Comparison of ENCODE assay signal across 8 cellular contexts in genomic region chr4:56909083-56909981, GRCh38. TPM values are rescaled to one million over a fixed set of nuclear protein-coding genes. Genes with fewer than 3 reads are reported as not detected.
DNase-seq lines count a peak whose midpoint lies in the region; ATAC-seq and TF ChIP-seq lines count a peak whose summit lies in the region.

No MANE protein-coding gene starts in this region.

- H3K36me3 ChIP-seq in esophagus muscularis mucosa (peaks cover 0 to 18% (median 0%) of the 10 kb centered on the region in 4 donors), mucosa of stomach (ENCODE audit: control insufficient read depth, insufficient read depth, low read length) (no peaks in the 10 kb centered on the region), testis (ENCODE audit: low read depth, missing control alignments) (no peaks in the 10 kb centered on the region)

- no peaks in the 10 kb centered on the region for H3K27me3 ChIP-seq in esophagus muscularis mucosa
- no peaks in the 10 kb centered on the region for H3K27me3 ChIP-seq in mucosa of stomach (ENCODE audit: control insufficient read depth, insufficient read depth, low read length)
- H3K27me3 ChIP-seq in testis, result no peaks in the 10 kb centered on the region

- TF ChIP-seq CTCF in esophagus muscularis mucosa (IDR thresholded peaks at IDR 0.05) (no peak), testis (IDR thresholded peaks at IDR 0.05) (no peak)

- H3K4me1 ChIP-seq in esophagus muscularis mucosa, result peaks cover 37 to 58% (median 56%) of the 10 kb centered on the region in 4 donors
- peaks cover 14% of the 10 kb centered on the region for H3K4me1 ChIP-seq in mucosa of stomach (ENCODE audit: control insufficient read depth, insufficient read depth, low read length)
- peaks cover 25% of the 10 kb centered on the region for H3K4me1 ChIP-seq in testis

- peak overlapping the region; percentile 99 for H3K4me3 Mint-ChIP-seq in activated CD8-positive, alpha-beta T cell treated with anti-CD3 and anti-CD28 coated beads, Interleukin-2, amount 10 ng/mL, durations not matched to agents 7 days and 5 days

- POLR2A ChIA-PET in activated CD8-positive, alpha-beta T cell treated with anti-CD3 and anti-CD28 coated beads, Interleukin-2, amount 10 ng/mL, durations not matched to agents 7 days and 5 days (lab: Charles Lee), result interaction anchor here (0.6 to 5.3 kb wide), 5 partner anchors 10 to 473 kb away, joined by 3 to 90 read pairs (median 4); partner anchors contain the start of genes NOA1, PAICS, POLR2B and PPAT

- peaks cover 8% of the 10 kb centered on the region for H3K27me3 Mint-ChIP-seq in activated CD8-positive, alpha-beta T cell treated with anti-CD3 and anti-CD28 coated beads, Interleukin-2, amount 10 ng/mL, durations not matched to agents 7 days and 5 days (ENCODE audit: low read depth)

- H3K9me3 Mint-ChIP-seq in activated CD8-positive, alpha-beta T cell treated with anti-CD3 and anti-CD28 coated beads, Interleukin-2, amount 10 ng/mL, durations not matched to agents 7 days and 5 days (ENCODE audit: insufficient read depth), result no peaks in the 10 kb centered on the region

- H3K27ac Mint-ChIP-seq in activated CD8-positive, alpha-beta T cell treated with anti-CD3 and anti-CD28 coated beads, Interleukin-2, amount 10 ng/mL, durations not matched to agents 7 days and 5 days, result peak overlapping the region; percentile 97

- CTCF ChIA-PET in activated CD8-positive, alpha-beta T cell treated with anti-CD3 and anti-CD28 coated beads, Interleukin-2, amount 10 ng/mL, durations not matched to agents 7 days and 5 days (lab: Charles Lee), result interaction anchor here (0.7 to 2.3 kb wide), 7 partner anchors 9 to 522 kb away, joined by 3 to 25 read pairs (median 4); partner anchors contain the start of genes AASDH, NOA1 and POLR2B

- under 1% methylated on average over 34 of the region's 41 CpGs for WGBS in esophagus muscularis mucosa
- WGBS in testis, 2 donors, result 1 to 3% methylated on average over 29 to 41 of the region's 41 CpGs

- TF ChIP-seq POLR2A in esophagus muscularis mucosa (IDR thresholded peaks at IDR 0.05; ENCODE audit: low read depth), result no peak
- TF ChIP-seq POLR2A in testis (IDR thresholded peaks at IDR 0.05), result no peak

- H3K9me3 ChIP-seq in esophagus muscularis mucosa (no peaks in the 10 kb centered on the region), mucosa of stomach (ENCODE audit: control insufficient read depth, low read length) (no peaks in the 10 kb centered on the region), testis (no peaks in the 10 kb centered on the region)

- no peak for TF ChIP-seq EP300 in esophagus muscularis mucosa (IDR thresholded peaks at IDR 0.05)

- H3K9ac ChIP-seq in mucosa of stomach (ENCODE audit: low read length), result peak overlapping the region; percentile 85

- H3K4me3 ChIP-seq in esophagus muscularis mucosa (peak overlapping the region; percentile 88 to 98 (median 94)), mucosa of stomach (ENCODE audit: low read length) (peak overlapping the region; percentile 57), testis (peak overlapping the region; percentile 96 to 98)

- H3K27ac ChIP-seq in esophagus muscularis mucosa (replicated peaks in 1 of 4), result peak overlapping the region; percentile 93 to 97 (median 94)
- peak overlapping the region; percentile 95 to 96 for H3K27ac ChIP-seq in testis

- ATAC-seq in HG02642 (IDR thresholded peaks at IDR 0.05; ENCODE audit: poor library complexity, unreplicated experiment), result peak; percentile 34
- ATAC-seq in activated CD8-positive, alpha-beta T cell treated with anti-CD3 and anti-CD28 coated beads, Interleukin-2, amount 10 ng/mL, durations not matched to agents 7 days and 5 days, result peak; percentile 50

- peaks cover 27% of the 10 kb centered on the region for H3K36me3 Mint-ChIP-seq in activated CD8-positive, alpha-beta T cell treated with anti-CD3 and anti-CD28 coated beads, Interleukin-2, amount 10 ng/mL, durations not matched to agents 7 days and 5 days (ENCODE audit: low read depth)

- intact Hi-C loops in esophagus muscularis mucosa (cut with DNase I), result loop anchor here (2.0 kb wide), 1 partner anchor 67 kb away; the partner anchor contains the start of gene NOA1
- intact Hi-C loops in testis (cut with DNase I; ENCODE audit: low total_unique reads), result loop anchor here (5.0 kb wide), 1 partner anchor 68 kb away; the partner anchor contains the start of genes NOA1 and POLR2B

- H3K4me1 Mint-ChIP-seq in activated CD8-positive, alpha-beta T cell treated with anti-CD3 and anti-CD28 coated beads, Interleukin-2, amount 10 ng/mL, durations not matched to agents 7 days and 5 days (ENCODE audit: low read depth), result peaks cover 43% of the 10 kb centered on the region

- peak; percentile 27 to 43 (median 38) for DNase-seq in stimulated activated CD4-positive, alpha-beta T cell treated with anti-CD3 and anti-CD28 coated beads, Interleukin-12 subunit alpha, Interleukin-12 subunit beta, amount 100 ng/mL, for 48 hours (ENCODE audit: low read depth in 2 of 3, low spot score in 1 of 3)
- no peak for DNase-seq in stimulated activated CD4-positive, alpha-beta T cell treated with anti-CD3 and anti-CD28 coated beads, Interleukin-4, amount 100 ng/mL, for 1 hour
- DNase-seq in NAMALWA (ENCODE audit: low spot score) (peak; percentile 81), esophagus muscularis mucosa (ENCODE audit: extremely low spot score) (no peak), testis (peak; percentile 62)
- peak; percentile 69 for DNase-seq in activated CD8-positive, alpha-beta T cell treated with anti-CD3 and anti-CD28 coated beads, Interleukin-2, amount 10 ng/mL, durations not matched to agents 7 days and 5 days

RNA-seq across cellular contexts. Expression of gene REST, which starts 1.6 kb away (rescaled TPM):
- 10 to 100 TPM; 45.1 to 46.1 TPM for total RNA-seq in activated CD8-positive, alpha-beta T cell treated with anti-CD3 and anti-CD28 coated beads, Interleukin-2, amount 10 ng/mL, durations not matched to agents 7 days and 5 days
- total RNA-seq in esophagus muscularis mucosa (10 to 100 TPM; 24.0 to 37.6 (median 30.1) TPM), testis (10 to 100 TPM; 50.2 to 58.2 TPM)
- polyA plus RNA-seq in testis (ENCODE audit: insufficient read depth, low read depth, low replicate concordance), result 10.7 TPM

Comparison
In these comparisons a context has a peak if more than half of its experiments do, and no peak if none do; other contexts are left out.
1. DNase-seq: peak in stimulated activated CD4-positive, alpha-beta T cell treated with anti-CD3 and anti-CD28 coated beads, Interleukin-12 subunit alpha, Interleukin-12 subunit beta, amount 100 ng/mL, for 48 hours (3 of 3), NAMALWA (single experiment), activated CD8-positive, alpha-beta T cell treated with anti-CD3 and anti-CD28 coated beads, Interleukin-2, amount 10 ng/mL, durations not matched to agents 7 days and 5 days (single experiment) and testis (single experiment); none in stimulated activated CD4-positive, alpha-beta T cell treated with anti-CD3 and anti-CD28 coated beads, Interleukin-4, amount 100 ng/mL, for 1 hour (single experiment) and esophagus muscularis mucosa (single experiment).
2. Peak in every context shown above with its lines, with median percentiles within 50 percentile points of each other: H3K4me3 ChIP-seq.